Comparison of ENCODE assay signal across 29 cellular contexts in the genomic region with DNA sequence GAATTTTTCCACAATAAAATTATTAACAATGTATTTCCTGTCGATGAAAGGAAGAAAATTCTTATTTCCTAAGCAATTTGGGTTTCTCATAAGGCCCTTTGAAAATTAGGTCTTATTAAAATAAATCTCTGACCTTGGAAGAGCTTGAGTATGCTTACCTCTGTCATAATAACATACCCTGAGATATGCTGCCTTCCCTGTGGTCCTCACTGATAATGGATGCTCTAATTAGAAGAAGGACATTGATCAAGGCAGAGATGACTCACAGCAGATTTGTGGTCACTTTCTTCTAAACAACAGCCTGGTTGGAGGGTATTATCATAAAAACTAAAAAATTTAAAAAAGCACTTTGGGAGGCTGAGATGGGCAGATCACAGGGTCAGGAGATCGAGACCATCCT.
"Had no signal": no experiment of that assay in that cellular context is flagged by ENCODE, and none has a peak within 500 bp of the region (broad histone marks: within the 10 kb centered on the region; RNA-seq: fewer than 3 reads in every experiment).

No MANE protein-coding gene starts in this region.

- ATAC-seq: stimulated activated effector memory CD8-positive, alpha-beta T cell treated with anti-CD3 and anti-CD28 coated beads, Interleukin-12 subunit alpha, Interleukin-12 subunit beta, amount 100 ng/mL, for 72 hours; stimulated activated memory B cell treated with anti-CD40 and anti-IgM and Interleukin-4, amounts not matched to agents 10 μg/mL and 1 μg/mL and 100 μg/mL, for 72 hours; stimulated activated naive B cell treated with anti-CD40 and anti-IgM and Interleukin-4, amounts not matched to agents 10 μg/mL and 1 μg/mL and 100 μg/mL, for 72 hours; stimulated activated naive CD8-positive, alpha-beta T cell treated with anti-CD3 and anti-CD28 coated beads, Interleukin-15, amount 100 ng/mL, for 72 hours; stimulated activated naive CD8-positive, alpha-beta T cell treated with anti-CD3 and anti-CD28 coated beads, Interleukin-15, Interleukin-2, amounts not matched to agents 100 U/mL and 50 U/mL, for 24 hours; upper lobe of right lung had no signal

- DNase-seq: stimulated activated CD4-positive, alpha-beta T cell treated with anti-CD3 and anti-CD28 coated beads, Interleukin-2, amount 100 ng/mL, for 48 hours; stimulated activated CD4-positive, alpha-beta T cell treated with anti-CD3 and anti-CD28 coated beads, Interleukin-4, amount 100 ng/mL, for 1 hour; stimulated activated CD4-positive, alpha-beta T cell treated with anti-CD3 and anti-CD28 coated beads, Interleukin-4, amount 100 ng/mL, for 24 hours; stimulated activated CD4-positive, alpha-beta T cell treated with anti-CD3 and anti-CD28 coated beads, Interleukin-4, amount 100 ng/mL, for 4 hours; stimulated activated CD8-positive, alpha-beta memory T cell treated with anti-CD3 and anti-CD28 coated beads, Interleukin-4, amount 100 ng/mL, for 48 hours; stimulated activated naive B cell treated with anti-CD40 and anti-IgM and Interleukin-4, amounts not matched to agents 10 μg/mL and 1 μg/mL and 100 μg/mL, for 72 hours; stimulated activated naive CD4-positive, alpha-beta T cell; stimulated activated naive CD4-positive, alpha-beta T cell treated with Interleukin-2 at 50 U/mL for 16 hours; stimulated activated naive CD8-positive, alpha-beta T cell treated with anti-CD3 and anti-CD28 coated beads, Interleukin-15, amount 100 ng/mL, for 72 hours; stimulated activated naive CD8-positive, alpha-beta T cell treated with anti-CD3 and anti-CD28 coated beads, Interleukin-15, Interleukin-2, amounts not matched to agents 100 U/mL and 50 U/mL, for 24 hours; stomach; substantia nigra; testis; thyroid gland; tibial artery; transverse colon; trophoblast cell; upper lobe of left lung; upper lobe of right lung; uterus had no signal

- H3K9me3 ChIP-seq: suprapubic skin, testis, thoracic aorta, thyroid gland, tibial artery, tibial nerve, transverse colon, upper lobe of right lung, uterus, vagina had no signal

- H3K4me3 Mint-ChIP-seq: stimulated activated effector memory CD8-positive, alpha-beta T cell treated with anti-CD3 and anti-CD28 coated beads, Interleukin-12 subunit alpha, Interleukin-12 subunit beta, amount 100 ng/mL, for 72 hours; stimulated activated memory B cell treated with anti-CD40 and anti-IgM and Interleukin-4, amounts not matched to agents 10 μg/mL and 1 μg/mL and 100 μg/mL, for 72 hours; stimulated activated naive B cell treated with anti-CD40 and anti-IgM and Interleukin-4, amounts not matched to agents 10 μg/mL and 1 μg/mL and 100 μg/mL, for 72 hours; stimulated activated naive CD8-positive, alpha-beta T cell treated with anti-CD3 and anti-CD28 coated beads, Interleukin-15, amount 100 ng/mL, for 72 hours; stimulated activated naive CD8-positive, alpha-beta T cell treated with anti-CD3 and anti-CD28 coated beads, Interleukin-15, Interleukin-2, amounts not matched to agents 100 ng/mL and 50 ng/mL, for 24 hours; type B pancreatic cell had no signal

- H3K27me3 ChIP-seq: stomach, suprapubic skin, testis, thyroid gland, tibial artery, tibial nerve, transverse colon, upper lobe of left lung, upper lobe of right lung, uterus, vagina had no signal

- H3K27ac ChIP-seq: stomach, suprapubic skin, testis, thoracic aorta, thyroid gland, tibial artery, tibial nerve, transverse colon, upper lobe of left lung, upper lobe of right lung, uterus, vagina had no signal

- H3K4me1 ChIP-seq: stomach, suprapubic skin, testis, thyroid gland, tibial artery, tibial nerve, upper lobe of left lung, upper lobe of right lung, uterus had no signal

- H3K27ac Mint-ChIP-seq: stimulated activated effector memory CD8-positive, alpha-beta T cell treated with anti-CD3 and anti-CD28 coated beads, Interleukin-12 subunit alpha, Interleukin-12 subunit beta, amount 100 ng/mL, for 72 hours; stimulated activated memory B cell treated with anti-CD40 and anti-IgM and Interleukin-4, amounts not matched to agents 10 μg/mL and 1 μg/mL and 100 μg/mL, for 72 hours; stimulated activated naive B cell treated with anti-CD40 and anti-IgM and Interleukin-4, amounts not matched to agents 10 μg/mL and 1 μg/mL and 100 μg/mL, for 72 hours; stimulated activated naive CD8-positive, alpha-beta T cell treated with anti-CD3 and anti-CD28 coated beads, Interleukin-15, amount 100 ng/mL, for 72 hours; stimulated activated naive CD8-positive, alpha-beta T cell treated with anti-CD3 and anti-CD28 coated beads, Interleukin-15, Interleukin-2, amounts not matched to agents 100 ng/mL and 50 ng/mL, for 24 hours; type B pancreatic cell had no signal

- H3K4me3 ChIP-seq: stomach, suprapubic skin, testis, thoracic aorta, thyroid gland, tibial artery, tibial nerve, transverse colon, upper lobe of left lung, upper lobe of right lung, uterus, vagina had no signal

- H3K36me3 Mint-ChIP-seq: stimulated activated effector memory CD8-positive, alpha-beta T cell treated with anti-CD3 and anti-CD28 coated beads, Interleukin-12 subunit alpha, Interleukin-12 subunit beta, amount 100 ng/mL, for 72 hours; stimulated activated memory B cell treated with anti-CD40 and anti-IgM and Interleukin-4, amounts not matched to agents 10 μg/mL and 1 μg/mL and 100 μg/mL, for 72 hours; stimulated activated naive B cell treated with anti-CD40 and anti-IgM and Interleukin-4, amounts not matched to agents 10 μg/mL and 1 μg/mL and 100 μg/mL, for 72 hours; type B pancreatic cell had no signal

- FAIRE-seq: urothelium cell line had no signal

- H3K9me3 Mint-ChIP-seq: stimulated activated effector memory CD8-positive, alpha-beta T cell treated with anti-CD3 and anti-CD28 coated beads, Interleukin-12 subunit alpha, Interleukin-12 subunit beta, amount 100 ng/mL, for 72 hours; stimulated activated memory B cell treated with anti-CD40 and anti-IgM and Interleukin-4, amounts not matched to agents 10 μg/mL and 1 μg/mL and 100 μg/mL, for 72 hours; type B pancreatic cell had no signal

- H3K27me3 Mint-ChIP-seq: stimulated activated memory B cell treated with anti-CD40 and anti-IgM and Interleukin-4, amounts not matched to agents 10 μg/mL and 1 μg/mL and 100 μg/mL, for 72 hours; type B pancreatic cell had no signal

- H3K36me3 ChIP-seq: stomach, suprapubic skin, thoracic aorta, thyroid gland, tibial artery, tibial nerve, transverse colon, upper lobe of left lung, upper lobe of right lung, uterus, vagina had no signal

- H3K4me1 Mint-ChIP-seq: stimulated activated effector memory CD8-positive, alpha-beta T cell treated with anti-CD3 and anti-CD28 coated beads, Interleukin-12 subunit alpha, Interleukin-12 subunit beta, amount 100 ng/mL, for 72 hours; stimulated activated memory B cell treated with anti-CD40 and anti-IgM and Interleukin-4, amounts not matched to agents 10 μg/mL and 1 μg/mL and 100 μg/mL, for 72 hours; stimulated activated naive B cell treated with anti-CD40 and anti-IgM and Interleukin-4, amounts not matched to agents 10 μg/mL and 1 μg/mL and 100 μg/mL, for 72 hours; stimulated activated naive CD8-positive, alpha-beta T cell treated with anti-CD3 and anti-CD28 coated beads, Interleukin-15, amount 100 ng/mL, for 72 hours had no signal
